11 cellular contexts compared by ENCODE assay signal in the genomic region with DNA sequence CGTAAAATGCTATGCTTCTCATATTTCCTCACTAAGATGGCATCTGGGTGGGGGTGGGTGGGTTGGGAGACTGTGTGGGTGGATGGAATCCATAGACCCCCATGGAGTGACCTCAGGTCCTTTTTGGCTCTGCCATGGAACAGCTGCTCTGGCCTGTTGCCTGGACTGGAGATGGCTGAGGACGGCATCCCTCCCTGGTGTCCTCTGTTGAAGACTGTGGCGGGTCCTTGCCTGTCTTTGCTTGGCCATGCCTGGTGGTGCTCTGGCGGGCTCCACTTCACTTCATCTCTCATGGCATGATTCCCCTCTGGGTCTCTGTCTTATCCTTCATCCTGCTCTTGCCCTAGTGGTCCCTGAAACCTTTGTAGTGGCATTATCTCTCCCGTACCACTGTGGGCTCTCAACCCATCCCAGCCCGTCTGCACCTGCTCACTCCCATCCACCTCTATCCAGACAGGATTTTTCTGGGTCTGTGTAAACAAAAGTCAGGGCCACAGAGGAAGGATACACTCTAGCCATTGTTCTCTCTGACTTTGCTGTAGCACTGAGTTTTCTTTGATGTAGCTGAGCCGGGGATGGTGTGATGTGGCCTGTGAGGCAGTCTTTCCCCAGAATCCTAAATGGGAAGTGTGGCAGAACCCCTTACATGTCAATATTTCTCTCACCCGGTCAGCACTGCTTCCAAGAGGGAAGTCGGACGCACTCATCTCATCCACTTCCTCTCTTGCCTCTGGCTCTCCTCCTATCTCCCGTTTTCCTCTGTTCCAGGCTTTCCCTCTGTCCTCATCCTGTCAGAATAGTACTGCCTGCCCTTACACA. TPM values are rescaled to one million over a fixed set of nuclear protein-coding genes. Genes with fewer than 3 reads are reported as not detected.
A peak's percentile ranks its signal among the peaks of the same experiment; 100 is the strongest.
DNase-seq lines count a peak whose midpoint lies in the region; ATAC-seq and TF ChIP-seq lines count a peak whose summit lies in the region.
"Had no signal": no experiment of that assay in that cellular context is flagged by ENCODE, and none has a peak within 500 bp of the region (broad histone marks: within the 10 kb centered on the region; RNA-seq: fewer than 3 reads in every experiment).

No MANE protein-coding gene starts in this region.

- H3K4me1 ChIP-seq in ACC112 (ENCODE audit: control insufficient read depth, insufficient read depth, low read length, unreplicated experiment) (peaks cover 28% of the 10 kb centered on the region), esophagus (ENCODE audit: control insufficient read depth in 2 of 2, insufficient read depth in 2 of 2, low read length in 1 of 2) (peaks cover 0 to 7% of the 10 kb centered on the region in 2 donors)
- H3K4me1 ChIP-seq in naive thymus-derived CD4-positive, alpha-beta T cell (ENCODE audit: control insufficient read depth in 2 of 2, insufficient read depth in 2 of 2, low read length in 2 of 2) = no peaks in the 10 kb centered on the region

- H3K4me3 ChIP-seq in ACC112 (ENCODE audit: low read depth, low read length) (no peak overlapping the region), esophagus (ENCODE audit: low read depth in 1 of 2, low read length in 2 of 2) (no peak overlapping the region)
- H3K4me3 ChIP-seq in naive thymus-derived CD4-positive, alpha-beta T cell (ENCODE audit: low read length) = no peak overlapping the region

- H3K27ac Mint-ChIP-seq in osteocyte (ENCODE audit: unreplicated experiment) = peak overlapping the region; percentile 83
- peak overlapping the region in 3 of 10 donors; percentile 10 to 44 (median 43) for H3K27ac Mint-ChIP-seq in naive thymus-derived CD8-positive, alpha-beta T cell
- no peak overlapping the region for H3K27ac Mint-ChIP-seq in naive thymus-derived CD4-positive, alpha-beta T cell

- H3K9me3 Mint-ChIP-seq in osteocyte (ENCODE audit: unreplicated experiment) = no peaks in the 10 kb centered on the region
- no peaks in the 10 kb centered on the region for H3K9me3 Mint-ChIP-seq in naive thymus-derived CD8-positive, alpha-beta T cell
- peaks cover 0 to 2% (median 0%) of the 10 kb centered on the region in 11 donors for H3K9me3 Mint-ChIP-seq in naive thymus-derived CD4-positive, alpha-beta T cell

- H3K27me3 ChIP-seq in ACC112 (ENCODE audit: insufficient read depth, low read length) (no peaks in the 10 kb centered on the region), esophagus (ENCODE audit: control insufficient read depth in 1 of 2, insufficient read depth in 2 of 2, low read length in 2 of 2) (no peaks in the 10 kb centered on the region)
- no peaks in the 10 kb centered on the region for H3K27me3 ChIP-seq in naive thymus-derived CD4-positive, alpha-beta T cell (ENCODE audit: control insufficient read depth in 2 of 2, insufficient read depth in 2 of 2, low read length in 2 of 2)

- no peaks in the 10 kb centered on the region for H3K36me3 Mint-ChIP-seq in osteocyte (ENCODE audit: unreplicated experiment)
- peaks cover 0 to 3% (median 2%) of the 10 kb centered on the region in 3 donors for H3K36me3 Mint-ChIP-seq in naive thymus-derived CD8-positive, alpha-beta T cell
- H3K36me3 Mint-ChIP-seq in naive thymus-derived CD4-positive, alpha-beta T cell = peaks cover 1 to 14% (median 3%) of the 10 kb centered on the region in 5 donors

- POLR2A ChIA-PET in RWPE1 (lab: Yijun Ruan, JAX; ENCODE audit: low non-redundant PET) = no interaction called here
- POLR2A ChIA-PET in naive thymus-derived CD8-positive, alpha-beta T cell (lab: Charles Lee) = no interaction called here
- POLR2A ChIA-PET in naive thymus-derived CD4-positive, alpha-beta T cell (lab: Charles Lee) = no interaction called here

- intact Hi-C loops in naive thymus-derived CD4-positive, alpha-beta T cell (cut with micrococcal nuclease) = no loop called here

- DNase-seq in RWPE1 (ENCODE audit: low spot score) = no peak
- DNase-seq in osteocyte (ENCODE audit: extremely low spot score, unreplicated experiment) = no peak
- DNase-seq in KG1 (lab: John Stamatoyannopoulos, UW) = no peak
- DNase-seq in naive thymus-derived CD8-positive, alpha-beta T cell = no peak
- no peak for DNase-seq in NCI-H1105 (lab: John Stamatoyannopoulos, UW)
- no peak for DNase-seq in naive thymus-derived CD4-positive, alpha-beta T cell
- DNase-seq: AML-193, NCI-H2227 treated with DMSO at 0.1 percent for 48 hours, trophoblast cell had no signal

- H3K4me1 Mint-ChIP-seq in osteocyte (ENCODE audit: unreplicated experiment) = peaks cover 67% of the 10 kb centered on the region
- H3K4me1 Mint-ChIP-seq in naive thymus-derived CD8-positive, alpha-beta T cell = peaks cover 21 to 42% (median 37%) of the 10 kb centered on the region in 4 donors
- H3K4me1 Mint-ChIP-seq in naive thymus-derived CD4-positive, alpha-beta T cell = peaks cover 24 to 43% (median 30%) of the 10 kb centered on the region in 7 donors

- no peak overlapping the region for H3K4me3 Mint-ChIP-seq in osteocyte (ENCODE audit: unreplicated experiment)
- H3K4me3 Mint-ChIP-seq in naive thymus-derived CD8-positive, alpha-beta T cell = no peak overlapping the region
- H3K4me3 Mint-ChIP-seq in naive thymus-derived CD4-positive, alpha-beta T cell = no peak overlapping the region

- H3K27me3 Mint-ChIP-seq in osteocyte (ENCODE audit: unreplicated experiment) = no peaks in the 10 kb centered on the region
- no peaks in the 10 kb centered on the region for H3K27me3 Mint-ChIP-seq in naive thymus-derived CD8-positive, alpha-beta T cell
- H3K27me3 Mint-ChIP-seq in naive thymus-derived CD4-positive, alpha-beta T cell = no peaks in the 10 kb centered on the region

- H3K27ac ChIP-seq in ACC112 (ENCODE audit: low read depth, low read length) = peak overlapping the region; percentile 90
- H3K27ac ChIP-seq in RWPE1 = peak overlapping the region; percentile 72
- H3K27ac ChIP-seq in esophagus (ENCODE audit: low read depth in 2 of 2, low read length in 1 of 2) = peak overlapping the region; percentile 16 to 67
- no peak overlapping the region for H3K27ac ChIP-seq in naive thymus-derived CD4-positive, alpha-beta T cell (ENCODE audit: low read depth, low read length)

- ATAC-seq in naive thymus-derived CD8-positive, alpha-beta T cell = no peak
- no peak for ATAC-seq in naive thymus-derived CD4-positive, alpha-beta T cell

- WGBS in esophagus, 2 donors = 78 to 82% methylated on average over 11 of the region's 11 CpGs

- TF ChIP-seq CTCF in RWPE1 (conservative IDR thresholded peaks at IDR 0.05; ENCODE audit: low read depth) (no peak), osteocyte (IDR thresholded peaks at IDR 0.05) (no peak)

- no peak overlapping the region for H2AFZ ChIP-seq in ACC112 (ENCODE audit: low read length, unreplicated experiment)

- no peaks in the 10 kb centered on the region for H3K9me3 ChIP-seq in esophagus (ENCODE audit: control insufficient read depth in 2 of 2, insufficient read depth in 1 of 2, low read depth in 1 of 2, low read length in 1 of 2)
- no peaks in the 10 kb centered on the region for H3K9me3 ChIP-seq in naive thymus-derived CD4-positive, alpha-beta T cell (ENCODE audit: control insufficient read depth in 2 of 3, low read length in 3 of 3)

- H3K36me3 ChIP-seq in ACC112 (ENCODE audit: insufficient read depth, low read length) (no peaks in the 10 kb centered on the region), esophagus (ENCODE audit: control insufficient read depth in 2 of 2, insufficient read depth in 2 of 2, low read length in 1 of 2) (no peaks in the 10 kb centered on the region)
- H3K36me3 ChIP-seq in naive thymus-derived CD4-positive, alpha-beta T cell (ENCODE audit: control insufficient read depth in 2 of 3, insufficient read depth in 3 of 3, low read length in 3 of 3) = no peaks in the 10 kb centered on the region

- H3K79me2 ChIP-seq in ACC112 (ENCODE audit: control insufficient read depth, insufficient read depth, low read length, unreplicated experiment) = peaks cover 67% of the 10 kb centered on the region

- CTCF ChIA-PET in RWPE1 (lab: Yijun Ruan, JAX) = no interaction called here
- CTCF ChIA-PET in naive thymus-derived CD4-positive, alpha-beta T cell (lab: Charles Lee) = no interaction called here

RNA-seq across cellular contexts. Expression of a gene that starts 36.1 kb away (rescaled TPM):
- 1 to 10 TPM; 5.4 to 6.9 TPM for polyA plus RNA-seq in esophagus
- 18.6 and 20.7 TPM in 2 replicates for total RNA-seq in osteocyte
- 10 to 100 TPM; 23.5 to 24.8 TPM for total RNA-seq in naive thymus-derived CD8-positive, alpha-beta T cell
- 1 to 10 TPM; 3.8 to 4.4 (median 4.0) TPM for polyA plus RNA-seq in naive thymus-derived CD8-positive, alpha-beta T cell
- total RNA-seq in naive thymus-derived CD4-positive, alpha-beta T cell = 10 to 100 TPM; 13.3 to 44.3 (median 21.1) TPM
- 1 to 10 TPM; 3.2 to 4.7 TPM for polyA plus RNA-seq in naive thymus-derived CD4-positive, alpha-beta T cell
